1 cellular context compared by ENCODE assay signal in the genomic region with DNA sequence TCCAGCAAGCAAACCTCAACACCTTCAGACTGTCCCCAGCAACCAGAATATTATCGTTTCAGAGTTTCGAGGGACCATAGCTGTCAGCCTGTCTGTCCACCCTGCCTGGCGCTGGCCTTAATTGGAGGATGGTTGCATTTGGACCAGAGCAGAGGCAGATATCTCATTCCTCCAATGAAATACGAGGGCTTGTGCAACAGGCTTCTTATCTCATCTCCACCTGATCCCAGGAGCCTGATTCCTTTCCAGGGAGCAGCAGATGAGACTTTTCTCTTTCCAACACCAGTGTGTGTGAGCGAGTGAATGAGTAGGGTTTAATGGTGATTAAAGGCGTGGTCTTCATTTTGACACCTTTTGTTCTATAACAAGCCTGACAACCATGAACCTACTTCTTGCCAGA.
TF ChIP-seq lines count a peak whose summit lies in the region.

No MANE protein-coding gene starts in this region.

TF ChIP-seq in GM23338, 12 proteins besides CTCF, POLR2A, EP300 and RAD21 (continued from another document):
- TF ChIP-seq, protein P1, sequence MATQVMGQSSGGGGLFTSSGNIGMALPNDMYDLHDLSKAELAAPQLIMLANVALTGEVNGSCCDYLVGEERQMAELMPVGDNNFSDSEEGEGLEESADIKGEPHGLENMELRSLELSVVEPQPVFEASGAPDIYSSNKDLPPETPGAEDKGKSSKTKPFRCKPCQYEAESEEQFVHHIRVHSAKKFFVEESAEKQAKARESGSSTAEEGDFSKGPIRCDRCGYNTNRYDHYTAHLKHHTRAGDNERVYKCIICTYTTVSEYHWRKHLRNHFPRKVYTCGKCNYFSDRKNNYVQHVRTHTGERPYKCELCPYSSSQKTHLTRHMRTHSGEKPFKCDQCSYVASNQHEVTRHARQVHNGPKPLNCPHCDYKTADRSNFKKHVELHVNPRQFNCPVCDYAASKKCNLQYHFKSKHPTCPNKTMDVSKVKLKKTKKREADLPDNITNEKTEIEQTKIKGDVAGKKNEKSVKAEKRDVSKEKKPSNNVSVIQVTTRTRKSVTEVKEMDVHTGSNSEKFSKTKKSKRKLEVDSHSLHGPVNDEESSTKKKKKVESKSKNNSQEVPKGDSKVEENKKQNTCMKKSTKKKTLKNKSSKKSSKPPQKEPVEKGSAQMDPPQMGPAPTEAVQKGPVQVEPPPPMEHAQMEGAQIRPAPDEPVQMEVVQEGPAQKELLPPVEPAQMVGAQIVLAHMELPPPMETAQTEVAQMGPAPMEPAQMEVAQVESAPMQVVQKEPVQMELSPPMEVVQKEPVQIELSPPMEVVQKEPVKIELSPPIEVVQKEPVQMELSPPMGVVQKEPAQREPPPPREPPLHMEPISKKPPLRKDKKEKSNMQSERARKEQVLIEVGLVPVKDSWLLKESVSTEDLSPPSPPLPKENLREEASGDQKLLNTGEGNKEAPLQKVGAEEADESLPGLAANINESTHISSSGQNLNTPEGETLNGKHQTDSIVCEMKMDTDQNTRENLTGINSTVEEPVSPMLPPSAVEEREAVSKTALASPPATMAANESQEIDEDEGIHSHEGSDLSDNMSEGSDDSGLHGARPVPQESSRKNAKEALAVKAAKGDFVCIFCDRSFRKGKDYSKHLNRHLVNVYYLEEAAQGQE (IDR thresholded peaks at IDR 0.05; ENCODE audit: unreplicated experiment) = no peak
- TF ChIP-seq ZNF462 (CRISPR knock-in tag; IDR thresholded peaks at IDR 0.05) (no peak), ZNF331 (CRISPR knock-in tag; IDR thresholded peaks at IDR 0.05; ENCODE audit: low read depth) (no peak), POLR2AphosphoS5 (IDR thresholded peaks at IDR 0.05; ENCODE audit: low read depth) (no peak), JUNB (IDR thresholded peaks at IDR 0.05; ENCODE audit: unreplicated experiment) (no peak), ZNF114 (CRISPR knock-in tag; IDR thresholded peaks at IDR 0.05) (no peak), NANOG (IDR thresholded peaks at IDR 0.05; ENCODE audit: borderline replicate concordance) (no peak), STAT1 (IDR thresholded peaks at IDR 0.05; ENCODE audit: unreplicated experiment) (no peak)
TF ChIP-seq in GM23338: peak in this region for 0.
